Comparison of ENCODE assay signal across 39 cellular contexts in genomic region chr15:84794148-84794547, GRCh38.
"Had no signal": no experiment of that assay in that cellular context is flagged by ENCODE, and none has a peak within 500 bp of the region (broad histone marks: within the 10 kb centered on the region; RNA-seq: fewer than 3 reads in every experiment).

No MANE protein-coding gene starts in this region.

- H3K27me3 Mint-ChIP-seq: activated naive CD4-positive, alpha-beta T cell treated with anti-CD3 and anti-CD28 coated beads, Interleukin-2, amount 10 ng/mL, durations not matched to agents 7 days and 5 days; activated naive CD4-positive, alpha-beta T cell treated with anti-CD3 and anti-CD28 coated beads, Interleukin-2, amount 50 U/mL, for 24 hours; activated naive CD8-positive, alpha-beta T cell; activated naive CD8-positive, alpha-beta T cell treated with anti-CD3 and anti-CD28 coated beads for 36 hours; activated naive CD8-positive, alpha-beta T cell treated with anti-CD3 and anti-CD28 coated beads, Interleukin-2, amount 10 ng/mL, durations not matched to agents 7 days and 5 days; activated naive CD8-positive, alpha-beta T cell treated with anti-CD3 and anti-CD28 coated beads, Interleukin-2, amount 50 U/mL, for 24 hours; activated T-cell treated with anti-CD3 and anti-CD28 coated beads, Interleukin-2, amount 50 U/mL, for 24 hours; activated T-helper 17 cell treated with anti-CD3 and anti-CD28 coated beads, Interleukin-2, amount 50 U/mL, for 72 hours; brain; central memory CD8-positive, alpha-beta T cell had no signal

- H3K4me1 Mint-ChIP-seq: activated naive CD4-positive, alpha-beta T cell treated with anti-CD3 and anti-CD28 coated beads, Interleukin-2, amount 10 ng/mL, durations not matched to agents 7 days and 5 days; activated naive CD8-positive, alpha-beta T cell treated with anti-CD3 and anti-CD28 coated beads, Interleukin-2, amount 50 U/mL, for 24 hours had no signal

- H3K4me3 ChIP-seq: adrenal gland, ascending aorta, body of pancreas, breast epithelium, cardiac muscle cell had no signal

- H3K27ac Mint-ChIP-seq: activated naive CD4-positive, alpha-beta T cell treated with anti-CD3 and anti-CD28 coated beads for 36 hours; activated naive CD4-positive, alpha-beta T cell treated with anti-CD3 and anti-CD28 coated beads, Interleukin-2, amount 10 ng/mL, durations not matched to agents 7 days and 5 days; activated naive CD4-positive, alpha-beta T cell treated with anti-CD3 and anti-CD28 coated beads, Interleukin-2, amount 50 U/mL, for 72 hours; activated naive CD8-positive, alpha-beta T cell; activated naive CD8-positive, alpha-beta T cell treated with anti-CD3 and anti-CD28 coated beads for 36 hours; activated naive CD8-positive, alpha-beta T cell treated with anti-CD3 and anti-CD28 coated beads, Interleukin-2, amount 10 ng/mL, durations not matched to agents 7 days and 5 days; activated naive CD8-positive, alpha-beta T cell treated with anti-CD3 and anti-CD28 coated beads, Interleukin-2, amount 50 U/mL, for 24 hours; activated T-cell treated with anti-CD3 and anti-CD28 coated beads, Interleukin-2, amount 50 U/mL, for 24 hours; activated T-cell treated with anti-CD3 and anti-CD28 coated beads, Interleukin-2, amount 50 U/mL, for 72 hours; activated T-helper 1 cell treated with anti-CD3 and anti-CD28 coated beads, Interleukin-12 subunit alpha, Interleukin-12 subunit beta, Interleukin-2, Interleukin-4 antibody, amounts not matched to agents 30 ng/mL and 10 ng/mL and 1 ng/mL, durations not matched to agents 14 hours and 24 hours and 36 hours; activated T-helper 17 cell treated with anti-CD3 and anti-CD28 coated beads, Interleukin-2, amount 50 U/mL, for 72 hours; activated T-helper 2 cell treated with anti-CD3 and anti-CD28 coated beads, Interferon-gamma antibody, Interleukin-2, Interleukin-4, amounts not matched to agents 10 μg/mL and 5 μg/mL and 100 μg/mL, durations not matched to agents 14 hours and 24 hours and 36 hours; brain had no signal

- H3K4me3 Mint-ChIP-seq: activated naive CD4-positive, alpha-beta T cell treated with anti-CD3 and anti-CD28 coated beads for 36 hours; activated naive CD4-positive, alpha-beta T cell treated with anti-CD3 and anti-CD28 coated beads, Interleukin-2, amount 10 ng/mL, durations not matched to agents 7 days and 5 days; activated naive CD4-positive, alpha-beta T cell treated with anti-CD3 and anti-CD28 coated beads, Interleukin-2, amount 50 U/mL, for 24 hours; activated naive CD8-positive, alpha-beta T cell; activated naive CD8-positive, alpha-beta T cell treated with anti-CD3 and anti-CD28 coated beads for 36 hours; activated naive CD8-positive, alpha-beta T cell treated with anti-CD3 and anti-CD28 coated beads, Interleukin-2, amount 10 ng/mL, durations not matched to agents 7 days and 5 days; activated naive CD8-positive, alpha-beta T cell treated with anti-CD3 and anti-CD28 coated beads, Interleukin-2, amount 50 U/mL, for 24 hours; activated T-cell treated with anti-CD3 and anti-CD28 coated beads, Interleukin-2, amount 50 U/mL, for 24 hours; activated T-cell treated with anti-CD3 and anti-CD28 coated beads, Interleukin-2, amount 50 U/mL, for 4 hours; activated T-cell treated with anti-CD3 and anti-CD28 coated beads, Interleukin-2, amount 50 U/mL, for 72 hours; activated T-helper 1 cell treated with anti-CD3 and anti-CD28 coated beads, Interleukin-12 subunit alpha, Interleukin-12 subunit beta, Interleukin-2, Interleukin-4 antibody, amounts not matched to agents 30 ng/mL and 10 ng/mL and 1 ng/mL, durations not matched to agents 14 hours and 24 hours and 36 hours; activated T-helper 17 cell treated with anti-CD3 and anti-CD28 coated beads, Interleukin-2, amount 50 U/mL, for 72 hours; brain; central memory CD8-positive, alpha-beta T cell had no signal

- FAIRE-seq: astrocyte, bronchial epithelial cell had no signal

- DNase-seq: activated effector memory CD4-positive, alpha-beta T cell treated with anti-CD3 and anti-CD28 coated beads, Interleukin-2, amount 50 U/mL, for 16 hours; activated effector memory CD4-positive, alpha-beta T cell treated with Interleukin-2 at 50 U/mL for 16 hours; activated gamma-delta T cell treated with Interleukin-2 at 50 U/mL for 16 hours; activated naive CD4-positive, alpha-beta T cell; activated naive CD4-positive, alpha-beta T cell treated with anti-CD3 and anti-CD28 coated beads for 36 hours; activated naive CD4-positive, alpha-beta T cell treated with anti-CD3 and anti-CD28 coated beads, Interleukin-2, amount 10 ng/mL, durations not matched to agents 7 days and 5 days; activated naive CD4-positive, alpha-beta T cell treated with anti-CD3 and anti-CD28 coated beads, Interleukin-2, amount 50 U/mL, for 16 hours; activated naive CD4-positive, alpha-beta T cell treated with Interleukin-2 at 50 U/mL for 16 hours; activated naive CD8-positive, alpha-beta T cell treated with anti-CD3 and anti-CD28 coated beads for 36 hours; activated naive CD8-positive, alpha-beta T cell treated with anti-CD3 and anti-CD28 coated beads, Interleukin-2, amount 10 ng/mL, durations not matched to agents 7 days and 5 days; activated naive CD8-positive, alpha-beta T cell treated with anti-CD3 and anti-CD28 coated beads, Interleukin-2, amount 50 U/mL, for 24 hours; activated T-cell treated with anti-CD3 and anti-CD28 coated beads, Interleukin-2, amount 50 U/mL, for 1 hour; activated T-cell treated with anti-CD3 and anti-CD28 coated beads, Interleukin-2, amount 50 U/mL, for 24 hours; activated T-cell treated with anti-CD3 and anti-CD28 coated beads, Interleukin-2, amount 50 U/mL, for 4 hours; activated T-cell treated with anti-CD3 and anti-CD28 coated beads, Interleukin-2, amount 50 U/mL, for 48 hours; activated T-cell treated with anti-CD3 and anti-CD28 coated beads, Interleukin-2, amount 50 U/mL, for 72 hours; amniotic stem cell; amygdala; anterior cingulate cortex; aorta; body of pancreas; brain microvascular endothelial cell; caudate nucleus; central memory CD4-positive, alpha-beta T cell; cerebellar nuclear complex had no signal

- H3K9me3 ChIP-seq: adrenal gland, ascending aorta, body of pancreas, breast epithelium had no signal

- H3K27ac ChIP-seq: adrenal gland, ascending aorta, body of pancreas, brain microvascular endothelial cell, breast epithelium, cardiac muscle cell had no signal

- H3K27me3 ChIP-seq: adrenal gland, ascending aorta, body of pancreas, brain microvascular endothelial cell, breast epithelium, cardiac muscle cell had no signal

- H3K9me3 Mint-ChIP-seq: activated naive CD4-positive, alpha-beta T cell treated with anti-CD3 and anti-CD28 coated beads for 36 hours; activated naive CD4-positive, alpha-beta T cell treated with anti-CD3 and anti-CD28 coated beads, Interleukin-2, amount 10 ng/mL, durations not matched to agents 7 days and 5 days; activated naive CD4-positive, alpha-beta T cell treated with anti-CD3 and anti-CD28 coated beads, Interleukin-2, amount 50 U/mL, for 24 hours; activated naive CD4-positive, alpha-beta T cell treated with anti-CD3 and anti-CD28 coated beads, Interleukin-2, amount 50 U/mL, for 72 hours; activated naive CD8-positive, alpha-beta T cell treated with anti-CD3 and anti-CD28 coated beads for 36 hours; activated naive CD8-positive, alpha-beta T cell treated with anti-CD3 and anti-CD28 coated beads, Interleukin-2, amount 10 ng/mL, durations not matched to agents 7 days and 5 days; activated naive CD8-positive, alpha-beta T cell treated with anti-CD3 and anti-CD28 coated beads, Interleukin-2, amount 50 U/mL, for 24 hours; activated T-cell treated with anti-CD3 and anti-CD28 coated beads, Interleukin-2, amount 50 U/mL, for 24 hours; activated T-cell treated with anti-CD3 and anti-CD28 coated beads, Interleukin-2, amount 50 U/mL, for 4 hours; activated T-cell treated with anti-CD3 and anti-CD28 coated beads, Interleukin-2, amount 50 U/mL, for 72 hours; activated T-helper 1 cell treated with anti-CD3 and anti-CD28 coated beads, Interleukin-12 subunit alpha, Interleukin-12 subunit beta, Interleukin-2, Interleukin-4 antibody, amounts not matched to agents 30 ng/mL and 10 ng/mL and 1 ng/mL, durations not matched to agents 14 hours and 24 hours and 36 hours; activated T-helper 17 cell treated with anti-CD3 and anti-CD28 coated beads, Interleukin-2, amount 50 U/mL, for 72 hours; activated T-helper 2 cell treated with anti-CD3 and anti-CD28 coated beads, Interferon-gamma antibody, Interleukin-2, Interleukin-4, amounts not matched to agents 10 μg/mL and 5 μg/mL and 100 μg/mL, durations not matched to agents 14 hours and 24 hours and 36 hours; brain; central memory CD8-positive, alpha-beta T cell had no signal

- ATAC-seq: activated naive CD4-positive, alpha-beta T cell treated with anti-CD3 and anti-CD28 coated beads, Interleukin-2, amount 50 U/mL, for 72 hours; activated naive CD8-positive, alpha-beta T cell treated with anti-CD3 and anti-CD28 coated beads, Interleukin-2, amount 50 U/mL, for 24 hours; activated T-cell treated with anti-CD3 and anti-CD28 coated beads, Interleukin-2, amount 50 U/mL, for 4 hours; activated T-cell treated with anti-CD3 and anti-CD28 coated beads, Interleukin-2, amount 50 U/mL, for 72 hours; activated T-helper 17 cell treated with anti-CD3 and anti-CD28 coated beads, Interleukin-2, amount 50 U/mL, for 72 hours; body of pancreas had no signal

- H3K4me1 ChIP-seq: ascending aorta, body of pancreas, breast epithelium had no signal
